1 cellular context compared by ENCODE assay signal in the genomic region with DNA sequence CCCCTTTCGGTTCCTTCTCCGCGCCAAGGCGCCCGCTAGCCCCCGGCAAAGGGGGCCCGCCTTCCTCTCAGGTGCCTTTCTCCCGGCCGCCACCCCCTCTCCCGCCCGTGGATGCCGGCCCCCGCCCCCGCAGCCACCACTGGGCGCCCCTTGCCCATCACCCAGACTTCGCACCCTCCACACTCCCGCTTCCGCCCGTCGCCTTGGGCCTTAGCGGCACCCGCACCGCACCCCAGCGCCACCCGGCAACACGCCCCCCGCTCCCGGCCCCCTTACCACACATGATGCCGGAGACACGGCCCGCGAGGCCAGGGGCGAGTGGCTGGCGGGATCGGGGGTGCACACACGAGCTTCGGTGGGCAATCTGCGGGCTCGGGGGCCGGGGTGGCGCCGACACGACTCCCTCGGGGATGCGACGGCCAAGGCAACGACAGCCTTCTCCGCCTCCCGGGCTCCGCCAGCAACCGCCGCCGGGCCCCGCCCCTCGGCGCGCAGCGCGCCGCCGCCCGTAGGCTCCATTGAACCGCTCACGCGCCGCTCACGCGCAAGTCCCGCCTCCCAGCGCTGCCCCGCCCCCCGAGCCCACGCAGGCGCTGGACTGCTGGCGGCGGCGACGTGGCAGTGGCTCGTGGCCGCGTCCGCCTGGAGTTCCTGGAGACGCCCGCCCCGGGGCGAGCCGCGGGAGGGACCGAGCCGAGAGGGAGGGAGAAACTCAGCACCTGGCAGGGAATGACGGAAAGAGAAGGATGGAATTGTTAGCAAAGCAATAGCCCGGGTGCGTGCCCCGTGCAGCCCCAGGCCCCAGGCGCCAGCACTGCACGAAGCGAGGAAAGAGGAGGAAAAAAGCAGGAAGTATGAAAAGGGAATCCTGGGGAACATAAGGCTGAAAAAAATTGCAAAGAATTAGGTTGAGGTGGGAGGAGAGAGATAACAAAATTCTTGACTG.
A peak's percentile ranks its signal among the peaks of the same experiment; 100 is the strongest.
TF ChIP-seq lines count a peak whose summit lies in the region.

GFPT1 (minus strand) TSS at position 439 of the 946 bp plus-strand sequence; CDS start at position 283, 156 bp downstream.

TF ChIP-seq in HepG2, 621 proteins besides CTCF, POLR2A, EP300 and RAD21 (continued from another document and continues in another):
- TF ChIP-seq GRHL1 (CRISPR knock-in tag; conservative IDR thresholded peaks at IDR 0.05) (no peak), ZNF878 (CRISPR knock-in tag; IDR thresholded peaks at IDR 0.05) (no peak; the same call in 1 of the 2 replicates), MLLT10 (CRISPR knock-in tag; IDR thresholded peaks at IDR 0.05) (no peak), FOXO4 (CRISPR knock-in tag; conservative IDR thresholded peaks at IDR 0.05) (peak; percentile 98; the same call in 1 of the 2 replicates), ZBTB3 (CRISPR knock-in tag; IDR thresholded peaks at IDR 0.05; ENCODE audit: borderline replicate concordance, low read depth) (peak; percentile 93), ZNF558 (CRISPR knock-in tag; IDR thresholded peaks at IDR 0.05; ENCODE audit: borderline replicate concordance) (peak; percentile 79; the same call in 1 of the 2 replicates), ATF4 (CRISPR knock-in tag; IDR thresholded peaks at IDR 0.05) (peak in 1 of 2 experiments; percentile 83; a peak in 2 of 4 replicates), MAFG (CRISPR knock-in tag; IDR thresholded peaks at IDR 0.05) (no peak), SP4 (CRISPR knock-in tag; IDR thresholded peaks at IDR 0.05) (peak; percentile 95), ZNF350 (CRISPR knock-in tag; IDR thresholded peaks at IDR 0.05; ENCODE audit: borderline replicate concordance, low read depth) (peak; percentile 79), NFE2 (CRISPR knock-in tag; IDR thresholded peaks at IDR 0.05) (no peak), ATRX (CRISPR knock-in tag; IDR thresholded peaks at IDR 0.05; ENCODE audit: borderline replicate concordance) (no peak), ZMYM4 (CRISPR knock-in tag; IDR thresholded peaks at IDR 0.05) (peak; percentile 90), JUNB (CRISPR knock-in tag; IDR thresholded peaks at IDR 0.05; ENCODE audit: borderline replicate concordance) (peak; percentile 60; the same call in 1 of the 2 replicates), WIZ (CRISPR knock-in tag; IDR thresholded peaks at IDR 0.05) (peak; percentile 85; the same call in 1 of the 2 replicates), RORA (CRISPR knock-in tag; IDR thresholded peaks at IDR 0.05) (no peak), SRY (CRISPR knock-in tag; IDR thresholded peaks at IDR 0.05) (peak; percentile 89; the same call in 1 of the 2 replicates), ZFYVE20 (CRISPR knock-in tag; IDR thresholded peaks at IDR 0.05; ENCODE audit: borderline replicate concordance, low read depth) (no peak), RARA (CRISPR knock-in tag; IDR thresholded peaks at IDR 0.05) (peak; percentile 36; the same call in 1 of the 2 replicates), KDM5B (CRISPR knock-in tag; IDR thresholded peaks at IDR 0.05; ENCODE audit: borderline replicate concordance) (peak; percentile 98), ZSCAN21 (CRISPR knock-in tag; IDR thresholded peaks at IDR 0.05; ENCODE audit: borderline replicate concordance) (peak; percentile 65; the same call in 1 of the 2 replicates), ZNF564 (CRISPR knock-in tag; IDR thresholded peaks at IDR 0.05) (peak; percentile 90; the same call in 1 of the 2 replicates), DMAP1 (CRISPR knock-in tag; IDR thresholded peaks at IDR 0.05) (peak; percentile 99), ELK4 (CRISPR knock-in tag; IDR thresholded peaks at IDR 0.05; ENCODE audit: borderline replicate concordance) (0 out of 2 replicates have a peak, but pooled peaks have one; percentile 38), CREB1 (IDR thresholded peaks at IDR 0.05) (peak; percentile 61), CREB1 (CRISPR knock-in tag; IDR thresholded peaks at IDR 0.05) (no peak), CHD2 (IDR thresholded peaks at IDR 0.05; ENCODE audit: low read depth, low read length) (0 out of 2 replicates have a peak, but pooled peaks have one; percentile 46), ZNF235 (CRISPR knock-in tag; IDR thresholded peaks at IDR 0.05; ENCODE audit: borderline replicate concordance) (peak; percentile 89), PRDM10 (CRISPR knock-in tag; IDR thresholded peaks at IDR 0.05; ENCODE audit: low read depth) (peak; percentile 60; the same call in 1 of the 2 replicates), IRF2 (CRISPR knock-in tag; IDR thresholded peaks at IDR 0.05) (peak; percentile 83; the same call in 1 of the 2 replicates), NFYB (CRISPR knock-in tag; IDR thresholded peaks at IDR 0.05) (peak; percentile 83)
- TF ChIP-seq, protein P1, sequence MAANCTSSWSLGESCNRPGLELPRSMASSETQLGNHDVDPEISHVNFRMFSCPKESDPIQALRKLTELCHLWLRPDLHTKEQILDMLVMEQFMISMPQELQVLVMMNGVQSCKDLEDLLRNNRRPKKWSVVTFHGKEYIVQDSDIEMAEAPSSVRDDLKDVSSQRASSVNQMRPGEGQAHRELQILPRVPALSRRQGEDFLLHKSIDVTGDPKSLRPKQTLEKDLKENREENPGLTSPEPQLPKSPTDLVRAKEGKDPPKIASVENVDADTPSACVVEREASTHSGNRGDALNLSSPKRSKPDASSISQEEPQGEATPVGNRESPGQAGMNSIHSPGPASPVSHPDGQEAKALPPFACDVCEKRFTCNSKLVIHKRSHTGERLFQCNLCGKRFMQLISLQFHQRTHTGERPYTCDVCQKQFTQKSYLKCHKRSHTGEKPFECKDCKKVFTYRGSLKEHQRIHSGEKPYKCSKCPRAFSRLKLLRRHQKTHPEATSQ (CRISPR knock-in tag; IDR thresholded peaks at IDR 0.05; ENCODE audit: borderline replicate concordance): peak; percentile 57; the same call in 1 of the 2 replicates
- TF ChIP-seq, protein P2, sequence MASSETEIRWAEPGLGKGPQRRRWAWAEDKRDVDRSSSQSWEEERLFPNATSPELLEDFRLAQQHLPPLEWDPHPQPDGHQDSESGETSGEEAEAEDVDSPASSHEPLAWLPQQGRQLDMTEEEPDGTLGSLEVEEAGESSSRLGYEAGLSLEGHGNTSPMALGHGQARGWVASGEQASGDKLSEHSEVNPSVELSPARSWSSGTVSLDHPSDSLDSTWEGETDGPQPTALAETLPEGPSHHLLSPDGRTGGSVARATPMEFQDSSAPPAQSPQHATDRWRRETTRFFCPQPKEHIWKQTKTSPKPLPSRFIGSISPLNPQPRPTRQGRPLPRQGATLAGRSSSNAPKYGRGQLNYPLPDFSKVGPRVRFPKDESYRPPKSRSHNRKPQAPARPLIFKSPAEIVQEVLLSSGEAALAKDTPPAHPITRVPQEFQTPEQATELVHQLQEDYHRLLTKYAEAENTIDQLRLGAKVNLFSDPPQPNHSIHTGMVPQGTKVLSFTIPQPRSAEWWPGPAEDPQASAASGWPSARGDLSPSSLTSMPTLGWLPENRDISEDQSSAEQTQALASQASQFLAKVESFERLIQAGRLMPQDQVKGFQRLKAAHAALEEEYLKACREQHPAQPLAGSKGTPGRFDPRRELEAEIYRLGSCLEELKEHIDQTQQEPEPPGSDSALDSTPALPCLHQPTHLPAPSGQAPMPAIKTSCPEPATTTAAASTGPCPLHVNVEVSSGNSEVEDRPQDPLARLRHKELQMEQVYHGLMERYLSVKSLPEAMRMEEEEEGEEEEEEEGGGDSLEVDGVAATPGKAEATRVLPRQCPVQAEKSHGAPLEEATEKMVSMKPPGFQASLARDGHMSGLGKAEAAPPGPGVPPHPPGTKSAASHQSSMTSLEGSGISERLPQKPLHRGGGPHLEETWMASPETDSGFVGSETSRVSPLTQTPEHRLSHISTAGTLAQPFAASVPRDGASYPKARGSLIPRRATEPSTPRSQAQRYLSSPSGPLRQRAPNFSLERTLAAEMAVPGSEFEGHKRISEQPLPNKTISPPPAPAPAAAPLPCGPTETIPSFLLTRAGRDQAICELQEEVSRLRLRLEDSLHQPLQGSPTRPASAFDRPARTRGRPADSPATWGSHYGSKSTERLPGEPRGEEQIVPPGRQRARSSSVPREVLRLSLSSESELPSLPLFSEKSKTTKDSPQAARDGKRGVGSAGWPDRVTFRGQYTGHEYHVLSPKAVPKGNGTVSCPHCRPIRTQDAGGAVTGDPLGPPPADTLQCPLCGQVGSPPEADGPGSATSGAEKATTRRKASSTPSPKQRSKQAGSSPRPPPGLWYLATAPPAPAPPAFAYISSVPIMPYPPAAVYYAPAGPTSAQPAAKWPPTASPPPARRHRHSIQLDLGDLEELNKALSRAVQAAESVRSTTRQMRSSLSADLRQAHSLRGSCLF (CRISPR knock-in tag; IDR thresholded peaks at IDR 0.05; ENCODE audit: borderline replicate concordance): no peak
- TF ChIP-seq, protein P3, sequence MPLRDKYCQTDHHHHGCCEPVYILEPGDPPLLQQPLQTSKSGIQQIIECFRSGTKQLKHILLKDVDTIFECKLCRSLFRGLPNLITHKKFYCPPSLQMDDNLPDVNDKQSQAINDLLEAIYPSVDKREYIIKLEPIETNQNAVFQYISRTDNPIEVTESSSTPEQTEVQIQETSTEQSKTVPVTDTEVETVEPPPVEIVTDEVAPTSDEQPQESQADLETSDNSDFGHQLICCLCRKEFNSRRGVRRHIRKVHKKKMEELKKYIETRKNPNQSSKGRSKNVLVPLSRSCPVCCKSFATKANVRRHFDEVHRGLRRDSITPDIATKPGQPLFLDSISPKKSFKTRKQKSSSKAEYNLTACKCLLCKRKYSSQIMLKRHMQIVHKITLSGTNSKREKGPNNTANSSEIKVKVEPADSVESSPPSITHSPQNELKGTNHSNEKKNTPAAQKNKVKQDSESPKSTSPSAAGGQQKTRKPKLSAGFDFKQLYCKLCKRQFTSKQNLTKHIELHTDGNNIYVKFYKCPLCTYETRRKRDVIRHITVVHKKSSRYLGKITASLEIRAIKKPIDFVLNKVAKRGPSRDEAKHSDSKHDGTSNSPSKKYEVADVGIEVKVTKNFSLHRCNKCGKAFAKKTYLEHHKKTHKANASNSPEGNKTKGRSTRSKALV (CRISPR knock-in tag; IDR thresholded peaks at IDR 0.05): peak; percentile 78
